ENCODE assay signal across 9 cellular contexts in the genomic region with DNA sequence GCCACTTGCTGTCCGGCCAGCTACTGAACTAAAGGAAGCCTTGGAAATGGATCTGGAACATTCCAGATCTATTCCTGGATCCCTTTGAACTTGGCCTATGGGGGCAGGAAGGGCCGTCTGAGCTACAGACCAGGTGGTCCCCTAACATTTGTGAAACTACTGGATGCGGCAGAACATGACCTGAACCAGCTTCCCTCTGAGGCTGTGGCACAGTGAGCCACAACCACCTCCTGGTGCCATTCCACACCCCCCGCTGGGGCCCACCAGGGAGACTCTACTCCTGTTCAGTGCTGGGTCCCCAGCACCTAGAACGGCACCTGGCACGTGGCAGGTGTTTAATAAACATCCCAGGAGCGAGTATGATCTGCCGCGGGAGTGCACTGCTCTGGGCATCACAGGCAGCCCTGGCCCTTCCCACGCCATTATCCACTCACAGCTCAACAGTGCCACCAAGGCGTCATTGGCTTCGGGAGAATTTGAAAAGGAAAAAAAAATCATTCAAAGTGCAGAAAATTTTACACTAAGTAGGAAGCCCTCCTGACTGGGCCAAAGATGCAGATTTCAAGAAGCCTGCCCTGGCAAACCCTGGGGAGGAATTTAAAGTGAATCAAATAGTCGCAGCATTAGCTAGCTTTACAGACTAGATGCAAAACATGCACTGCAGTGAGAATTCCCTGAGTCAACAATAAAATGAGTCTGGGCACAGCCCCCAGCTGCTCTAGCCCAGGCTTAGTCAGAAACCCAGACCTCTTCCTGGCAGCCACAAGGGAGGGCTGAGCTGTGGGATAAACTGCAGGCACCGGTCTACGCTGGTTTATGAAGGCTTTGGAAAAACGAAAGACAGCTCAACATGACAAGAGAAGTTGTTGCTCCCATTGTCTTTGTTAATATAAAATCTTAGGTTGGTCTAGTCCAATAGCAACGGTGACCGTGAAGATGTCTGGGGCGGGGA. TPM values are rescaled to one million over a fixed set of nuclear protein-coding genes. Genes with fewer than 3 reads are reported as not detected.
DNase-seq lines count a peak whose midpoint lies in the region; ATAC-seq and TF ChIP-seq lines count a peak whose summit lies in the region.
"Had no signal": no experiment of that assay in that cellular context is flagged by ENCODE, and none has a peak within 500 bp of the region (broad histone marks: within the 10 kb centered on the region; RNA-seq: fewer than 3 reads in every experiment).

No MANE protein-coding gene starts in this region.

- H3K4me1 ChIP-seq in ascending aorta (peaks cover 0 to 2% of the 10 kb centered on the region in 2 donors), lower lobe of right lung (no peaks in the 10 kb centered on the region)

- TF ChIP-seq CTCF in HFF-Myc (IDR thresholded peaks at IDR 0.05; ENCODE audit: low read depth, low read length, missing control alignments), result peak; percentile 36
- TF ChIP-seq CTCF in ascending aorta (IDR thresholded peaks at IDR 0.05), result peak in 2 of 3 experiments; percentile 28 to 44
- TF ChIP-seq CTCF in lower lobe of right lung (IDR thresholded peaks at IDR 0.05), result peak; percentile 30

- H3K27me3 ChIP-seq in ascending aorta, result no peaks in the 10 kb centered on the region
- H3K27me3 ChIP-seq in lower lobe of right lung (ENCODE audit: low read depth), result no peaks in the 10 kb centered on the region

- DNase-seq in Ammon's horn (ENCODE audit: low spot score) (peak; percentile 69), HFF-Myc (ENCODE audit: extremely low read depth, low read depth) (no peak), ascending aorta (ENCODE audit: low spot score in 2 of 2) (peak in 1 of 2 donors; percentile 64), lower lobe of right lung (no peak), superior temporal gyrus (ENCODE audit: extremely low spot score) (no peak), SK-N-DZ (ENCODE audit: low spot score) (no peak)
- no peak for DNase-seq in stimulated activated CD4-positive, alpha-beta T cell treated with anti-CD3 and anti-CD28 coated beads, Interleukin-4, amount 100 ng/mL, for 1 hour
- DNase-seq in activated T-helper 2 cell treated with anti-CD3 and anti-CD28 coated beads, Interferon-gamma antibody, Interleukin-2, Interleukin-4, amounts not matched to agents 10 μg/mL and 5 μg/mL and 100 μg/mL, durations not matched to agents 14 hours and 24 hours and 36 hours (ENCODE audit: low spot score), result no peak

- no peak overlapping the region for H3K27ac Mint-ChIP-seq in activated T-helper 2 cell treated with anti-CD3 and anti-CD28 coated beads, Interferon-gamma antibody, Interleukin-2, Interleukin-4, amounts not matched to agents 10 μg/mL and 5 μg/mL and 100 μg/mL, durations not matched to agents 14 hours and 24 hours and 36 hours
- H3K27ac Mint-ChIP-seq: memory B cell had no signal

- no peaks in the 10 kb centered on the region for H3K27me3 Mint-ChIP-seq in activated T-helper 2 cell treated with anti-CD3 and anti-CD28 coated beads, Interferon-gamma antibody, Interleukin-2, Interleukin-4, amounts not matched to agents 10 μg/mL and 5 μg/mL and 100 μg/mL, durations not matched to agents 14 hours and 24 hours and 36 hours (ENCODE audit: low read depth)

- H3K9me3 Mint-ChIP-seq in activated T-helper 2 cell treated with anti-CD3 and anti-CD28 coated beads, Interferon-gamma antibody, Interleukin-2, Interleukin-4, amounts not matched to agents 10 μg/mL and 5 μg/mL and 100 μg/mL, durations not matched to agents 14 hours and 24 hours and 36 hours, result no peaks in the 10 kb centered on the region
- H3K9me3 Mint-ChIP-seq: memory B cell had no signal

- ATAC-seq in lower lobe of right lung, result no peak

- H3K36me3 ChIP-seq in ascending aorta (no peaks in the 10 kb centered on the region), lower lobe of right lung (no peaks in the 10 kb centered on the region)

- H3K27ac ChIP-seq in ascending aorta, result peak overlapping the region in 1 of 2 donors; percentile 33
- no peak overlapping the region for H3K27ac ChIP-seq in lower lobe of right lung

- H3K9me3 ChIP-seq in ascending aorta (no peaks in the 10 kb centered on the region), lower lobe of right lung (no peaks in the 10 kb centered on the region)

- H3K4me3 ChIP-seq in HFF-Myc (replicated peaks; ENCODE audit: low read depth, low read length) (no peak overlapping the region), ascending aorta (no peak overlapping the region), lower lobe of right lung (no peak overlapping the region)

- no peaks in the 10 kb centered on the region for H3K36me3 Mint-ChIP-seq in activated T-helper 2 cell treated with anti-CD3 and anti-CD28 coated beads, Interferon-gamma antibody, Interleukin-2, Interleukin-4, amounts not matched to agents 10 μg/mL and 5 μg/mL and 100 μg/mL, durations not matched to agents 14 hours and 24 hours and 36 hours (ENCODE audit: low read depth)
- H3K36me3 Mint-ChIP-seq: memory B cell had no signal

- H3K4me3 Mint-ChIP-seq in activated T-helper 2 cell treated with anti-CD3 and anti-CD28 coated beads, Interferon-gamma antibody, Interleukin-2, Interleukin-4, amounts not matched to agents 10 μg/mL and 5 μg/mL and 100 μg/mL, durations not matched to agents 14 hours and 24 hours and 36 hours (ENCODE audit: low read depth), result no peak overlapping the region
- H3K4me3 Mint-ChIP-seq: memory B cell had no signal

- intact Hi-C loops in ascending aorta (cut with DNase I), result loop anchor here (2.0 kb wide), 1 partner anchor 438 kb away; no protein-coding TSS in a partner anchor
- intact Hi-C loops in lower lobe of right lung (cut with DNase I), result no loop called here
- intact Hi-C loops in activated T-helper 2 cell treated with anti-CD3 and anti-CD28 coated beads, Interferon-gamma antibody, Interleukin-2, Interleukin-4, amounts not matched to agents 10 μg/mL and 5 μg/mL and 100 μg/mL, durations not matched to agents 14 hours and 24 hours and 36 hours (cut with micrococcal nuclease), result no loop called here

- no peaks in the 10 kb centered on the region for H3K4me1 Mint-ChIP-seq in activated T-helper 2 cell treated with anti-CD3 and anti-CD28 coated beads, Interferon-gamma antibody, Interleukin-2, Interleukin-4, amounts not matched to agents 10 μg/mL and 5 μg/mL and 100 μg/mL, durations not matched to agents 14 hours and 24 hours and 36 hours (ENCODE audit: low read depth)
- H3K4me1 Mint-ChIP-seq: memory B cell had no signal

RNA-seq across cellular contexts. Expression of a gene that starts 14.3 kb away (rescaled TPM):
- total RNA-seq in ascending aorta, result 8.6 TPM
- total RNA-seq in lower lobe of right lung, result 5.8 TPM
- total RNA-seq in activated T-helper 2 cell treated with anti-CD3 and anti-CD28 coated beads, Interferon-gamma antibody, Interleukin-2, Interleukin-4, amounts not matched to agents 10 μg/mL and 5 μg/mL and 100 μg/mL, durations not matched to agents 14 hours and 24 hours and 36 hours, result 0.11 TPM in 1 of 2 replicates, not detected in the other
- polyA plus RNA-seq in SK-N-DZ (2014; cell fraction: cytosol; rRNA removed), result 0.14 and 0.28 TPM in 2 replicates
- polyA plus RNA-seq in SK-N-DZ (2014; cell fraction: nucleus; rRNA removed), result 0.35 TPM in 1 of 2 replicates, not detected in the other

RNA-seq across cellular contexts. Expression of a gene that starts 35.9 kb away (rescaled TPM):
- total RNA-seq in ascending aorta (not detected), lower lobe of right lung (not detected)
- total RNA-seq in activated T-helper 2 cell treated with anti-CD3 and anti-CD28 coated beads, Interferon-gamma antibody, Interleukin-2, Interleukin-4, amounts not matched to agents 10 μg/mL and 5 μg/mL and 100 μg/mL, durations not matched to agents 14 hours and 24 hours and 36 hours, result not detected in 2 replicates
- 12.4 and 13.1 TPM in 2 replicates for polyA plus RNA-seq in SK-N-DZ (2014; cell fraction: cytosol; rRNA removed)
- polyA plus RNA-seq in SK-N-DZ (2014; cell fraction: nucleus; rRNA removed), result 32.4 and 47.2 TPM in 2 replicates
